In the genomic region with DNA sequence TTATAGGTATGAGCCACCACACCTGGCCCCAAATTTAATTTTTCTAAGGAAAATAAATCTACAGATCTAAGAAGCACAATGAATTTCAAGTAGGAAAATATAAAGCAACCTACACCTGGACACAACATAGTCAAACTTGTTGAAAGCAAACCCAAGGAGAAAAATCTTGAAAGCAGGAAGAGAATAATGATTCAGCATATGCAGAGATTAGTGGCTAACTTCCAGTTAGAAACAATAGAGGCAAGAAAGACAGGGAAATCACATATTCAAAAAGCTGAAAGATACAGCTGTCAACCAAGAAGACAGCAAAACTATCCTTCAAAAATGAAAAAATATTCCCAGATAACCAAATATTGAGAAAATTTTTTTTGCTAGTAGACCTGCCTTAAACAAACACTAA, we compare ENCODE assay signal across 35 cellular contexts.
"Had no signal": no experiment of that assay in that cellular context is flagged by ENCODE, and none has a peak within 500 bp of the region (broad histone marks: within the 10 kb centered on the region; RNA-seq: fewer than 3 reads in every experiment).

No MANE protein-coding gene starts in this region.

- H3K27me3 ChIP-seq: adrenal gland, body of pancreas, gastroesophageal sphincter, heart left ventricle, pancreas, sigmoid colon, vagina had no signal

- H3K36me3 ChIP-seq: adrenal gland, prostate gland had no signal

- H3K4me2 ChIP-seq: smooth muscle cell had no signal

- H3K4me1 Mint-ChIP-seq: activated naive CD8-positive, alpha-beta T cell treated with anti-CD3 and anti-CD28 coated beads for 36 hours; memory B cell; stimulated activated memory B cell treated with anti-CD40 and anti-IgM and Interleukin-4, amounts not matched to agents 10 μg/mL and 1 μg/mL and 100 μg/mL, for 72 hours had no signal

- H3K27ac Mint-ChIP-seq: activated CD4-positive, alpha-beta memory T cell treated with anti-CD3 and anti-CD28 coated beads for 36 hours; activated CD4-positive, alpha-beta T cell treated with anti-CD3 and anti-CD28 coated beads, Interleukin-2, amount 10 ng/mL, durations not matched to agents 24 days and 14 days; activated naive CD8-positive, alpha-beta T cell treated with anti-CD3 and anti-CD28 coated beads for 36 hours; effector memory CD8-positive, alpha-beta T cell; memory B cell; nephron; stimulated activated memory B cell treated with anti-CD40 and anti-IgM and Interleukin-4, amounts not matched to agents 10 μg/mL and 1 μg/mL and 100 μg/mL, for 72 hours; T-helper 1 cell treated with Interleukin-12 subunit alpha and Interleukin-12 subunit beta and Interleukin-4 antibody, amounts not matched to agents 30 μg/mL and 1 μg/mL, for 36 hours; type B pancreatic cell had no signal

- H3K27ac ChIP-seq: adrenal gland, body of pancreas, coronary artery, gastroesophageal sphincter, heart left ventricle, pancreas, prostate gland, sigmoid colon, vagina, WERI-Rb-1 had no signal

- ATAC-seq: activated T-cell treated with anti-CD3 and anti-CD28 coated beads, Interleukin-2, amount 50 U/mL, for 4 hours; body of pancreas; effector memory CD8-positive, alpha-beta T cell; gastroesophageal sphincter; heart left ventricle; pancreas; stimulated activated memory B cell treated with anti-CD40 and anti-IgM and Interleukin-4, amounts not matched to agents 10 μg/mL and 1 μg/mL and 100 μg/mL, for 72 hours; stimulated activated naive CD8-positive, alpha-beta T cell treated with anti-CD3 and anti-CD28 coated beads, Interleukin-15, amount 100 ng/mL, for 72 hours had no signal

- H3K4me3 Mint-ChIP-seq: activated CD4-positive, alpha-beta memory T cell treated with anti-CD3 and anti-CD28 coated beads for 36 hours; activated CD4-positive, alpha-beta T cell treated with anti-CD3 and anti-CD28 coated beads, Interleukin-2, amount 10 ng/mL, durations not matched to agents 24 days and 14 days; activated naive CD8-positive, alpha-beta T cell treated with anti-CD3 and anti-CD28 coated beads for 36 hours; activated T-cell treated with anti-CD3 and anti-CD28 coated beads, Interleukin-2, amount 50 U/mL, for 4 hours; effector memory CD8-positive, alpha-beta T cell; immature natural killer cell; memory B cell; nephron; stimulated activated memory B cell treated with anti-CD40 and anti-IgM and Interleukin-4, amounts not matched to agents 10 μg/mL and 1 μg/mL and 100 μg/mL, for 72 hours; stimulated activated naive CD8-positive, alpha-beta T cell treated with anti-CD3 and anti-CD28 coated beads, Interleukin-15, amount 100 ng/mL, for 72 hours; T-helper 1 cell treated with Interleukin-12 subunit alpha and Interleukin-12 subunit beta and Interleukin-4 antibody, amounts not matched to agents 30 μg/mL and 1 μg/mL, for 36 hours; type B pancreatic cell had no signal

- H3K9me3 ChIP-seq: adrenal gland, body of pancreas, gastroesophageal sphincter, pancreas, prostate gland, sigmoid colon had no signal

- H3K4me3 ChIP-seq: adrenal gland, body of pancreas, coronary artery, gastroesophageal sphincter, heart left ventricle, pancreas, prostate gland, sigmoid colon, smooth muscle cell, vagina had no signal

- H3K4me1 ChIP-seq: adrenal gland, body of pancreas, heart left ventricle, pancreas, prostate gland, vagina had no signal

- DNase-seq: activated CD4-positive, alpha-beta memory T cell treated with anti-CD3 and anti-CD28 coated beads for 36 hours; activated CD4-positive, alpha-beta T cell treated with anti-CD3 and anti-CD28 coated beads, Interleukin-2, amount 10 ng/mL, durations not matched to agents 24 days and 14 days; activated CD4-positive, CD25-positive, alpha-beta regulatory T cell treated with anti-CD3 and anti-CD28 coated beads, Interleukin-2, amount 50 U/mL, for 72 hours; activated naive CD4-positive, alpha-beta T cell; activated naive CD8-positive, alpha-beta T cell treated with anti-CD3 and anti-CD28 coated beads for 36 hours; activated T-cell treated with anti-CD3 and anti-CD28 coated beads, Interleukin-2, amount 50 U/mL, for 4 hours; adrenal gland; aorta; body of pancreas; cerebellar nuclear complex; effector memory CD8-positive, alpha-beta T cell; heart left ventricle; hypothalamus; immature natural killer cell; midbrain; pancreas; sigmoid colon; stimulated activated CD4-positive, alpha-beta T cell treated with anti-CD3 and anti-CD28 coated beads, Interleukin-1b, Interleukin-23, amount 100 ng/mL, for 48 hours; stimulated activated CD4-positive, alpha-beta T cell treated with anti-CD3 and anti-CD28 coated beads, Interleukin-4, amount 100 ng/mL, for 4 hours; stimulated activated CD8-positive, alpha-beta memory T cell treated with anti-CD3 and anti-CD28 coated beads, Interleukin-4, amount 100 ng/mL, for 48 hours; stimulated activated naive CD8-positive, alpha-beta T cell treated with anti-CD3 and anti-CD28 coated beads, Interleukin-15, amount 100 ng/mL, for 72 hours; substantia nigra; SW 1271; T1000; WERI-Rb-1 had no signal

- H3K27me3 Mint-ChIP-seq: activated CD4-positive, alpha-beta memory T cell treated with anti-CD3 and anti-CD28 coated beads for 36 hours; activated CD4-positive, alpha-beta T cell treated with anti-CD3 and anti-CD28 coated beads, Interleukin-2, amount 10 ng/mL, durations not matched to agents 24 days and 14 days; activated naive CD8-positive, alpha-beta T cell treated with anti-CD3 and anti-CD28 coated beads for 36 hours; effector memory CD8-positive, alpha-beta T cell; memory B cell; stimulated activated memory B cell treated with anti-CD40 and anti-IgM and Interleukin-4, amounts not matched to agents 10 μg/mL and 1 μg/mL and 100 μg/mL, for 72 hours; stimulated activated naive CD8-positive, alpha-beta T cell treated with anti-CD3 and anti-CD28 coated beads, Interleukin-15, amount 100 ng/mL, for 72 hours; type B pancreatic cell had no signal
